In genomic region chr1:5969168-5969567, GRCh38 we compare ENCODE assay signal across 27 cellular contexts. TPM values are rescaled to one million over a fixed set of nuclear protein-coding genes. Genes with fewer than 3 reads are reported as not detected.
DNase-seq lines count a peak whose midpoint lies in the region; ATAC-seq, FAIRE-seq and TF ChIP-seq lines count a peak whose summit lies in the region.
"Had no signal": no experiment of that assay in that cellular context is flagged by ENCODE, and none has a peak within 500 bp of the region (broad histone marks: within the 10 kb centered on the region; RNA-seq: fewer than 3 reads in every experiment).

No MANE protein-coding gene starts in this region.

- H3K4me2 ChIP-seq in DND-41 (ENCODE audit: insufficient read depth, low read length), result no peak overlapping the region
- no peak overlapping the region for H3K4me2 ChIP-seq in H9 (ENCODE audit: insufficient read depth, insufficient read length, low read length)
- H3K4me2 ChIP-seq: KMS-11 had no signal

- no peak overlapping the region for H2BK120ac ChIP-seq in H9 (ENCODE audit: low read depth, low read length, poor library complexity, severe bottlenecking)

- peaks cover 9% of the 10 kb centered on the region in 2 experiments for H3K4me1 Mint-ChIP-seq in H9

- H3K27me3 ChIP-seq in DND-41 (ENCODE audit: insufficient read depth, low read length, poor library complexity) (no peaks in the 10 kb centered on the region), H9 (ENCODE audit: insufficient read depth, low read length) (no peaks in the 10 kb centered on the region), bronchial epithelial cell (ENCODE audit: control insufficient read depth, insufficient read depth, low read length) (no peaks in the 10 kb centered on the region)
- H3K27me3 ChIP-seq: BE2C, Peyer's patch had no signal

- H3K79me1 ChIP-seq in H9 (ENCODE audit: insufficient read depth, low read depth, low read length, poor library complexity, severe bottlenecking), result no peaks in the 10 kb centered on the region

- no peak overlapping the region for H3K14ac ChIP-seq in H9 (ENCODE audit: insufficient read depth, low read length)

- H2BK12ac ChIP-seq in H9 (ENCODE audit: insufficient read length, low read depth, low read length), result no peak overlapping the region

- 0 out of 2 replicates have a peak overlapping the region, but pooled peaks have one; percentile 18 for H3K27ac ChIP-seq in DND-41 (ENCODE audit: low read length)
- no peak overlapping the region for H3K27ac ChIP-seq in H9 (ENCODE audit: insufficient read length, low read depth, low read length)
- H3K27ac ChIP-seq: KMS-11, Peyer's patch, SK-N-MC had no signal

- WGBS in H9 (ENCODE audit: extremely low coverage, insufficient read length, low lambda C conversion rate), result no CpG with 5 or more reads among the region's 10 CpGs

- TF ChIP-seq CTCF in DND-41 (IDR thresholded peaks at IDR 0.05; ENCODE audit: borderline replicate concordance, extremely low read depth, low read length, poor library complexity, severe bottlenecking) (no peak), H9 (conservative IDR thresholded peaks at IDR 0.05) (no peak), bronchial epithelial cell (IDR thresholded peaks at IDR 0.05; ENCODE audit: insufficient read depth, low read length, severe bottlenecking) (no peak), GM20000 (IDR thresholded peaks at IDR 0.05; ENCODE audit: extremely low read depth, missing control alignments) (no peak)

- H4K5ac ChIP-seq in H9 (ENCODE audit: insufficient read length, low read depth, low read length), result no peak overlapping the region

- ATAC-seq in DND-41 (ENCODE audit: insufficient read depth, low read depth), result no peak
- ATAC-seq in sciatic nerve, result no peak
- no peak for ATAC-seq in HG03342 (IDR thresholded peaks at IDR 0.05; ENCODE audit: unreplicated experiment)
- ATAC-seq: HCT116 had no signal

- H4K20me1 ChIP-seq in DND-41 (ENCODE audit: insufficient read depth, low read length), result peaks cover 10% of the 10 kb centered on the region
- no peaks in the 10 kb centered on the region for H4K20me1 ChIP-seq in H9 (ENCODE audit: control insufficient read depth, insufficient read depth, insufficient read length)

- H3K23me2 ChIP-seq in H9 (ENCODE audit: insufficient read length, low read depth, low read length, poor library complexity, severe bottlenecking), result no peaks in the 10 kb centered on the region

- H2AFZ ChIP-seq in DND-41 (ENCODE audit: low read depth, low read length), result no peak overlapping the region
- H2AFZ ChIP-seq in H9 (ENCODE audit: low read length), result no peak overlapping the region

- H3K9ac ChIP-seq in DND-41 (ENCODE audit: low read depth, low read length) (no peak overlapping the region), H9 (ENCODE audit: extremely low read depth, insufficient read length, low read length) (no peak overlapping the region)
- H3K9ac ChIP-seq: KMS-11 had no signal

- no peak overlapping the region for H2BK15ac ChIP-seq in H9 (ENCODE audit: low read depth, low read length)

- H2BK20ac ChIP-seq in H9 (ENCODE audit: low read depth, low read length, poor library complexity, severe bottlenecking), result no peak overlapping the region

- intact Hi-C loops in sciatic nerve (cut with DNase I), result no loop called here

- peak; percentile 66 for FAIRE-seq in bronchial epithelial cell (lab: Jason Lieb, UNC)
- FAIRE-seq: GM12892, GM19239 had no signal

- no peak overlapping the region for H3K23ac ChIP-seq in H9 (ENCODE audit: insufficient read length, low read depth, low read length)

- DNase-seq in DND-41, result no peak
- no peak for DNase-seq in H9
- DNase-seq in bronchial epithelial cell (ENCODE audit: low read depth), result no peak
- peak; percentile 31 for DNase-seq in sciatic nerve (ENCODE audit: low spot score)
- DNase-seq in AML-193 (lab: John Stamatoyannopoulos, UW), result no peak
- no peak for DNase-seq in GM20000 (ENCODE audit: low spot score)
- DNase-seq: BE2C, Calu3, DMS79 treated with DMSO at 0.1 percent for 48 hours, GOT3, NCI-H1092, NCI-H1417 treated with DMSO at 0.1 percent for 48 hours, NCI-H187, NCI-H2081 treated with DMSO at 0.1 percent for 48 hours, NCI-H2171, NCI-H226, NCI-H510A, NCI-H69, OCI-M1, SIG-M5 had no signal

- no peak overlapping the region for H4K8ac ChIP-seq in H9 (replicated peaks; ENCODE audit: insufficient read length, low read depth, low read length)

- H3K27me3 Mint-ChIP-seq in H9 (ENCODE audit: low read depth), result no peaks in the 10 kb centered on the region; the same call in 1 of the 2 replicates

- H3K4me3 ChIP-seq in DND-41 (ENCODE audit: low read depth in 1 of 2, low read length in 2 of 2) (no peak overlapping the region), bronchial epithelial cell (ENCODE audit: low read depth, low read length) (no peak overlapping the region)
- H3K4me3 ChIP-seq: Peyer's patch, SK-N-MC had no signal

- H3K9me3 Mint-ChIP-seq in H9, result no peaks in the 10 kb centered on the region

- H4K91ac ChIP-seq in H9 (ENCODE audit: insufficient read length, low read depth, low read length), result no peak overlapping the region

- H3K27ac Mint-ChIP-seq in H9, result peak overlapping the region in 2 of 3 experiments; percentile 59 to 60; a peak in 4 of 7 replicates

- no peak overlapping the region for H2BK5ac ChIP-seq in H9 (ENCODE audit: insufficient read length, low read length)

- H3K4me3 Mint-ChIP-seq in H9, result no peak overlapping the region

- H2AK5ac ChIP-seq in H9 (ENCODE audit: insufficient read length, low read length), result no peak overlapping the region

- H3K9me3 ChIP-seq in DND-41 (ENCODE audit: insufficient read depth, low read length, severe bottlenecking), result no peaks in the 10 kb centered on the region
- H3K9me3 ChIP-seq in H9 (ENCODE audit: control insufficient read depth, low read depth, low read length), result no peaks in the 10 kb centered on the region
- H3K9me3 ChIP-seq: BE2C, Peyer's patch had no signal

- H3K4me1 ChIP-seq in DND-41 (ENCODE audit: insufficient read depth, low read length) (peaks cover 7% of the 10 kb centered on the region), H9 (ENCODE audit: insufficient read depth, low read length) (peaks cover 2% of the 10 kb centered on the region; the same call in 1 of the 2 replicates)
- H3K4me1 ChIP-seq: BE2C had no signal

- H3T11ph ChIP-seq in H9 (ENCODE audit: low read length), result no peak overlapping the region

- no peak overlapping the region for H3K4ac ChIP-seq in H9 (ENCODE audit: low read depth, low read length)

- no peak overlapping the region for H3K56ac ChIP-seq in H9 (ENCODE audit: insufficient read length, low read depth, low read length)

- H3K18ac ChIP-seq in H9 (ENCODE audit: insufficient read length, low read depth, low read length), result no peak overlapping the region

- peaks cover 4 to 29% (median 14%) of the 10 kb centered on the region in 3 experiments; a peak in 6 of 7 replicates for H3K36me3 Mint-ChIP-seq in H9 (ENCODE audit: insufficient read depth in 1 of 3, low read depth in 3 of 3)

- H3K36me3 ChIP-seq in DND-41 (ENCODE audit: insufficient read depth, low read length) (peaks cover 72% of the 10 kb centered on the region), bronchial epithelial cell (ENCODE audit: control insufficient read depth, insufficient read depth, low read length) (peaks cover 7% of the 10 kb centered on the region)
- H3K36me3 ChIP-seq: BE2C had no signal

- H3K79me2 ChIP-seq in DND-41 (ENCODE audit: insufficient read depth, low read length), result peaks cover 24% of the 10 kb centered on the region
- no peaks in the 10 kb centered on the region for H3K79me2 ChIP-seq in H9 (ENCODE audit: insufficient read depth, low read length)

RNA-seq across cellular contexts. Expression of gene NPHP4, which starts 23.1 kb away (rescaled TPM):
- 14.3 and 17.6 TPM in 2 replicates for total RNA-seq in H9 (2021)
- 3.2 and 6.8 TPM in 2 replicates for total RNA-seq in bronchial epithelial cell
- total RNA-seq in sciatic nerve, result 18.0 TPM
